ENCODE assay signal across 1 cellular context in the genomic region with DNA sequence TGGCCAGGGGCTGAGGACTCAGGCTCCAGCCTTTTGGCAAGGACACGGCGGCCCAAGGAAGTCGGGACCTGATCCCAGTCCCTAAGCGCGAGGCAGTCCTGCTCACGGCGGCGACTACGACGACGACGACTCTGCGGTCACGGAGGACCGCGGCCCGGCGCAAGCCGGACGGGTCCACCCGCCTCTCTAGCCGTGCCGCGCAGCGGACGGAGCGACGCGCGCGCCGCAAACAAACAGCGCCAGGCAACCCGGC.
TF ChIP-seq lines count a peak whose summit lies in the region.

No MANE protein-coding gene starts in this region.

TF ChIP-seq in K562, 482 proteins besides CTCF, POLR2A, EP300 and RAD21:
- TF ChIP-seq KDM2B (CRISPR knock-in tag; IDR thresholded peaks at IDR 0.05): peak; percentile 19; the same call in 1 of the 2 replicates
- no peak for TF ChIP-seq MYC (IDR thresholded peaks at IDR 0.05; ENCODE audit: low read depth, low read length)
- 0 out of 2 replicates have a peak, but pooled peaks have one; percentile 1 for TF ChIP-seq MYC (CRISPR knock-in tag; IDR thresholded peaks at IDR 0.05; ENCODE audit: borderline replicate concordance, low read depth)
- TF ChIP-seq, protein P1, sequence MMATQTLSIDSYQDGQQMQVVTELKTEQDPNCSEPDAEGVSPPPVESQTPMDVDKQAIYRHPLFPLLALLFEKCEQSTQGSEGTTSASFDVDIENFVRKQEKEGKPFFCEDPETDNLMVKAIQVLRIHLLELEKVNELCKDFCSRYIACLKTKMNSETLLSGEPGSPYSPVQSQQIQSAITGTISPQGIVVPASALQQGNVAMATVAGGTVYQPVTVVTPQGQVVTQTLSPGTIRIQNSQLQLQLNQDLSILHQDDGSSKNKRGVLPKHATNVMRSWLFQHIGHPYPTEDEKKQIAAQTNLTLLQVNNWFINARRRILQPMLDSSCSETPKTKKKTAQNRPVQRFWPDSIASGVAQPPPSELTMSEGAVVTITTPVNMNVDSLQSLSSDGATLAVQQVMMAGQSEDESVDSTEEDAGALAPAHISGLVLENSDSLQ (IDR thresholded peaks at IDR 0.05): no peak
- TF ChIP-seq, protein P2, sequence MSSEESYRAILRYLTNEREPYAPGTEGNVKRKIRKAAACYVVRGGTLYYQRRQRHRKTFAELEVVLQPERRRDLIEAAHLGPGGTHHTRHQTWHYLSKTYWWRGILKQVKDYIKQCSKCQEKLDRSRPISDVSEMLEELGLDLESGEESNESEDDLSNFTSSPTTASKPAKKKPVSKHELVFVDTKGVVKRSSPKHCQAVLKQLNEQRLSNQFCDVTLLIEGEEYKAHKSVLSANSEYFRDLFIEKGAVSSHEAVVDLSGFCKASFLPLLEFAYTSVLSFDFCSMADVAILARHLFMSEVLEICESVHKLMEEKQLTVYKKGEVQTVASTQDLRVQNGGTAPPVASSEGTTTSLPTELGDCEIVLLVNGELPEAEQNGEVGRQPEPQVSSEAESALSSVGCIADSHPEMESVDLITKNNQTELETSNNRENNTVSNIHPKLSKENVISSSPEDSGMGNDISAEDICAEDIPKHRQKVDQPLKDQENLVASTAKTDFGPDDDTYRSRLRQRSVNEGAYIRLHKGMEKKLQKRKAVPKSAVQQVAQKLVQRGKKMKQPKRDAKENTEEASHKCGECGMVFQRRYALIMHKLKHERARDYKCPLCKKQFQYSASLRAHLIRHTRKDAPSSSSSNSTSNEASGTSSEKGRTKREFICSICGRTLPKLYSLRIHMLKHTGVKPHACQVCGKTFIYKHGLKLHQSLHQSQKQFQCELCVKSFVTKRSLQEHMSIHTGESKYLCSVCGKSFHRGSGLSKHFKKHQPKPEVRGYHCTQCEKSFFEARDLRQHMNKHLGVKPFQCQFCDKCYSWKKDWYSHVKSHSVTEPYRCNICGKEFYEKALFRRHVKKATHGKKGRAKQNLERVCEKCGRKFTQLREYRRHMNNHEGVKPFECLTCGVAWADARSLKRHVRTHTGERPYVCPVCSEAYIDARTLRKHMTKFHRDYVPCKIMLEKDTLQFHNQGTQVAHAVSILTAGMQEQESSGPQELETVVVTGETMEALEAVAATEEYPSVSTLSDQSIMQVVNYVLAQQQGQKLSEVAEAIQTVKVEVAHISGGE (CRISPR knock-in tag; IDR thresholded peaks at IDR 0.05): no peak
- TF ChIP-seq RBFOX2 (IDR thresholded peaks at IDR 0.05; ENCODE audit: low read depth, low read length): 0 out of 2 replicates have a peak, but pooled peaks have one; percentile 7
- TF ChIP-seq, protein P3, sequence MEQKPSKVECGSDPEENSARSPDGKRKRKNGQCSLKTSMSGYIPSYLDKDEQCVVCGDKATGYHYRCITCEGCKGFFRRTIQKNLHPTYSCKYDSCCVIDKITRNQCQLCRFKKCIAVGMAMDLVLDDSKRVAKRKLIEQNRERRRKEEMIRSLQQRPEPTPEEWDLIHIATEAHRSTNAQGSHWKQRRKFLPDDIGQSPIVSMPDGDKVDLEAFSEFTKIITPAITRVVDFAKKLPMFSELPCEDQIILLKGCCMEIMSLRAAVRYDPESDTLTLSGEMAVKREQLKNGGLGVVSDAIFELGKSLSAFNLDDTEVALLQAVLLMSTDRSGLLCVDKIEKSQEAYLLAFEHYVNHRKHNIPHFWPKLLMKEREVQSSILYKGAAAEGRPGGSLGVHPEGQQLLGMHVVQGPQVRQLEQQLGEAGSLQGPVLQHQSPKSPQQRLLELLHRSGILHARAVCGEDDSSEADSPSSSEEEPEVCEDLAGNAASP (IDR thresholded peaks at IDR 0.05): no peak
- peak; percentile 7; the same call in 1 of the 2 replicates for TF ChIP-seq PHF8 (IDR thresholded peaks at IDR 0.05; ENCODE audit: borderline replicate concordance, low read length)
- TF ChIP-seq NRF1 (conservative IDR thresholded peaks at IDR 0.05 in 1 of 2, IDR thresholded peaks at IDR 0.05 in 1 of 2): peak in 1 of 2 experiments; percentile 22; a peak in 1 of 4 replicates
